Comparison of ENCODE assay signal across 20 cellular contexts in the genomic region with DNA sequence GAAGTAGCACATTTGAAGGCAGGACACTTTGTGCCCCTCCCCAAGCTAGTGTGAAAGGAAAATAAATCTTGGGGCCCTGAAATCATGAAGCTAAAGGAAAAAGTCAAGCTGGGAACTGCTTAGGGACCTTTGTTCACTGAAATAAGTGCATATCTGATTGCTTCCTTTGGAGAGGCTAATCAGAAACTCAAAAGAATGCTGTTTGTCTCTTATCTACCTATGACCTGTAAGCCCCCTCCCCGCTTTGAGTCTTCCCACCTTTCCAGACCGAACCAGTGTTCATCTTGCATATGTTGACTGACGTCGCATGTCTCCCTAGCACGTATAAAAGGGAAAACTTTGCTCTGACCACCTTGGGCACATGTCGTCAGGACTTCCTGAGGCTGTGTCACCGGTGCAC.
"Had no signal": no experiment of that assay in that cellular context is flagged by ENCODE, and none has a peak within 500 bp of the region (broad histone marks: within the 10 kb centered on the region; RNA-seq: fewer than 3 reads in every experiment).

No MANE protein-coding gene starts in this region.

- H3K27me3 ChIP-seq: hepatocyte had no signal

- H3K27ac Mint-ChIP-seq: naive thymus-derived CD8-positive, alpha-beta T cell; stimulated activated memory B cell treated with anti-CD40 and anti-IgM and Interleukin-4, amounts not matched to agents 10 μg/mL and 1 μg/mL and 100 μg/mL, for 72 hours; stimulated activated naive CD8-positive, alpha-beta T cell treated with anti-CD3 and anti-CD28 coated beads, Interleukin-15, Interleukin-2, amounts not matched to agents 100 ng/mL and 50 ng/mL, for 24 hours had no signal

- DNase-seq: cortex of kidney; effector memory CD4-positive, alpha-beta T cell; erythroblast; foreskin melanocyte; islet precursor cell; mammary epithelial cell; mucosa of descending colon; naive thymus-derived CD8-positive, alpha-beta T cell; posterior cingulate gyrus; spleen; stimulated activated CD4-positive, alpha-beta T cell treated with anti-CD3 and anti-CD28 coated beads, Interleukin-15, amount 100 ng/mL, for 24 hours; stimulated activated CD4-positive, alpha-beta T cell treated with anti-CD3 and anti-CD28 coated beads, Interleukin-1b, Interleukin-23, amount 100 ng/mL, for 48 hours; stimulated activated CD4-positive, alpha-beta T cell treated with anti-CD3 and anti-CD28 coated beads, Interleukin-4, amount 100 ng/mL, for 24 hours had no signal

- H3K27ac ChIP-seq: hepatocyte, neutrophil, spleen, tibial nerve had no signal

- H3K36me3 ChIP-seq: neutrophil, spleen, tibial nerve had no signal

- H3K36me3 Mint-ChIP-seq: naive thymus-derived CD8-positive, alpha-beta T cell; stimulated activated memory B cell treated with anti-CD40 and anti-IgM and Interleukin-4, amounts not matched to agents 10 μg/mL and 1 μg/mL and 100 μg/mL, for 72 hours had no signal

- H3K79me2 ChIP-seq: hepatocyte had no signal

- ATAC-seq: left lobe of liver; mucosa of descending colon; naive thymus-derived CD8-positive, alpha-beta T cell; sciatic nerve; stimulated activated memory B cell treated with anti-CD40 and anti-IgM and Interleukin-4, amounts not matched to agents 10 μg/mL and 1 μg/mL and 100 μg/mL, for 72 hours had no signal

- H3K9me3 Mint-ChIP-seq: naive thymus-derived CD8-positive, alpha-beta T cell; stimulated activated memory B cell treated with anti-CD40 and anti-IgM and Interleukin-4, amounts not matched to agents 10 μg/mL and 1 μg/mL and 100 μg/mL, for 72 hours; stimulated activated naive CD8-positive, alpha-beta T cell treated with anti-CD3 and anti-CD28 coated beads, Interleukin-15, Interleukin-2, amounts not matched to agents 100 ng/mL and 50 ng/mL, for 24 hours had no signal

- H3K4me3 ChIP-seq: hepatocyte, mucosa of descending colon, spleen, tibial nerve had no signal

- H3K4me3 Mint-ChIP-seq: naive thymus-derived CD8-positive, alpha-beta T cell; stimulated activated memory B cell treated with anti-CD40 and anti-IgM and Interleukin-4, amounts not matched to agents 10 μg/mL and 1 μg/mL and 100 μg/mL, for 72 hours; stimulated activated naive CD8-positive, alpha-beta T cell treated with anti-CD3 and anti-CD28 coated beads, Interleukin-15, Interleukin-2, amounts not matched to agents 100 ng/mL and 50 ng/mL, for 24 hours had no signal

- H3K4me1 ChIP-seq: spleen, tibial nerve had no signal

- H3K9me3 ChIP-seq: mucosa of descending colon, neutrophil, spleen, tibial nerve had no signal

- H3K4me2 ChIP-seq: hepatocyte had no signal
